Comparison of ENCODE assay signal across 2 cellular contexts in the genomic region with DNA sequence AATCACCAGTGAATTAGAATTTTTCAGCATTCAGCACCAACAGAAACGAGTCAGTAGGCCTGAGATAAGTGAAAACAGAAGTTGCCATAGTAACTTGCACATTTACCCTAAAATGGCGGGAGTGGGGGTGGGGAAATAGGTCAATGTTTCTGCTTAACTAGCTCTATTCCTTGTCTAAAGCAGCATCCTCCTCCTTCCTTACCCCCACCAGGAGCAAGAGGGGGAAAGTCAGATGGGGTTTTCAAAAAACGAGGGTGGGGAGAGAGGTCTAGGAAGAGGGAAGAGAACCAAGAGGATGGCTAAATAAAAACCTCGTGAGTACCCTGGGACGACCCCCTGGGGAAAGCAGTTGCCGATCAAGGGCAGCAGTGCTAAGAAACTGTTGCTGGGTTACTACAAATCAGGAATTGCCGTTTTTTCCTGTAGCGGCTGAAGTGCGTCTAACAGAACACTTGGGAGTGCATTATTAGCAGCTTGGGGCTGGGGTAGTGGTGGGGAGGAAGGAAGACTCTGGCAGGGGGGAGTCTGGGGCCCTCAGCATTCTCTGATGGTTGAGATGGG.
TF ChIP-seq lines count a peak whose summit lies in the region.

No MANE protein-coding gene starts in this region.

TF ChIP-seq in SK-N-SH treated with all-trans-retinoic acid at 6 μM for 48 hours, 23 proteins besides CTCF, POLR2A, EP300 and RAD21 (continued from another document):
- TF ChIP-seq, protein P1, sequence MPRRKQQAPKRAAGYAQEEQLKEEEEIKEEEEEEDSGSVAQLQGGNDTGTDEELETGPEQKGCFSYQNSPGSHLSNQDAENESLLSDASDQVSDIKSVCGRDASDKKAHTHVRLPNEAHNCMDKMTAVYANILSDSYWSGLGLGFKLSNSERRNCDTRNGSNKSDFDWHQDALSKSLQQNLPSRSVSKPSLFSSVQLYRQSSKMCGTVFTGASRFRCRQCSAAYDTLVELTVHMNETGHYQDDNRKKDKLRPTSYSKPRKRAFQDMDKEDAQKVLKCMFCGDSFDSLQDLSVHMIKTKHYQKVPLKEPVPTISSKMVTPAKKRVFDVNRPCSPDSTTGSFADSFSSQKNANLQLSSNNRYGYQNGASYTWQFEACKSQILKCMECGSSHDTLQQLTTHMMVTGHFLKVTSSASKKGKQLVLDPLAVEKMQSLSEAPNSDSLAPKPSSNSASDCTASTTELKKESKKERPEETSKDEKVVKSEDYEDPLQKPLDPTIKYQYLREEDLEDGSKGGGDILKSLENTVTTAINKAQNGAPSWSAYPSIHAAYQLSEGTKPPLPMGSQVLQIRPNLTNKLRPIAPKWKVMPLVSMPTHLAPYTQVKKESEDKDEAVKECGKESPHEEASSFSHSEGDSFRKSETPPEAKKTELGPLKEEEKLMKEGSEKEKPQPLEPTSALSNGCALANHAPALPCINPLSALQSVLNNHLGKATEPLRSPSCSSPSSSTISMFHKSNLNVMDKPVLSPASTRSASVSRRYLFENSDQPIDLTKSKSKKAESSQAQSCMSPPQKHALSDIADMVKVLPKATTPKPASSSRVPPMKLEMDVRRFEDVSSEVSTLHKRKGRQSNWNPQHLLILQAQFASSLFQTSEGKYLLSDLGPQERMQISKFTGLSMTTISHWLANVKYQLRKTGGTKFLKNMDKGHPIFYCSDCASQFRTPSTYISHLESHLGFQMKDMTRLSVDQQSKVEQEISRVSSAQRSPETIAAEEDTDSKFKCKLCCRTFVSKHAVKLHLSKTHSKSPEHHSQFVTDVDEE (CRISPR knock-in tag; IDR thresholded peaks at IDR 0.05) = no peak
- TF ChIP-seq ZFP3 (CRISPR knock-in tag; IDR thresholded peaks at IDR 0.05) = no peak
- TF ChIP-seq BACH2 (CRISPR knock-in tag; IDR thresholded peaks at IDR 0.05; ENCODE audit: borderline replicate concordance) = no peak
- TF ChIP-seq ESRRG (CRISPR knock-in tag; IDR thresholded peaks at IDR 0.05) = no peak
- TF ChIP-seq ZNF565 (CRISPR knock-in tag; conservative IDR thresholded peaks at IDR 0.05; ENCODE audit: low read depth) = no peak
- no peak for TF ChIP-seq ZNF8 (CRISPR knock-in tag; IDR thresholded peaks at IDR 0.05)
- TF ChIP-seq, protein P2, sequence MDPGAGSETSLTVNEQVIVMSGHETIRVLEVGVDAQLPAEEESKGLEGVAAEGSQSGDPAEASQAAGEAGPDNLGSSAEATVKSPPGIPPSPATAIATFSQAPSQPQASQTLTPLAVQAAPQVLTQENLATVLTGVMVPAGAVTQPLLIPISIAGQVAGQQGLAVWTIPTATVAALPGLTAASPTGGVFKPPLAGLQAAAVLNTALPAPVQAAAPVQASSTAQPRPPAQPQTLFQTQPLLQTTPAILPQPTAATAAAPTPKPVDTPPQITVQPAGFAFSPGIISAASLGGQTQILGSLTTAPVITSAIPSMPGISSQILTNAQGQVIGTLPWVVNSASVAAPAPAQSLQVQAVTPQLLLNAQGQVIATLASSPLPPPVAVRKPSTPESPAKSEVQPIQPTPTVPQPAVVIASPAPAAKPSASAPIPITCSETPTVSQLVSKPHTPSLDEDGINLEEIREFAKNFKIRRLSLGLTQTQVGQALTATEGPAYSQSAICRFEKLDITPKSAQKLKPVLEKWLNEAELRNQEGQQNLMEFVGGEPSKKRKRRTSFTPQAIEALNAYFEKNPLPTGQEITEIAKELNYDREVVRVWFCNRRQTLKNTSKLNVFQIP (CRISPR knock-in tag; IDR thresholded peaks at IDR 0.05; ENCODE audit: borderline replicate concordance, low read depth) = no peak

TF ChIP-seq in WTC11, 78 proteins besides CTCF, POLR2A, EP300 and RAD21 (continued from another document):
- TF ChIP-seq, protein P3, sequence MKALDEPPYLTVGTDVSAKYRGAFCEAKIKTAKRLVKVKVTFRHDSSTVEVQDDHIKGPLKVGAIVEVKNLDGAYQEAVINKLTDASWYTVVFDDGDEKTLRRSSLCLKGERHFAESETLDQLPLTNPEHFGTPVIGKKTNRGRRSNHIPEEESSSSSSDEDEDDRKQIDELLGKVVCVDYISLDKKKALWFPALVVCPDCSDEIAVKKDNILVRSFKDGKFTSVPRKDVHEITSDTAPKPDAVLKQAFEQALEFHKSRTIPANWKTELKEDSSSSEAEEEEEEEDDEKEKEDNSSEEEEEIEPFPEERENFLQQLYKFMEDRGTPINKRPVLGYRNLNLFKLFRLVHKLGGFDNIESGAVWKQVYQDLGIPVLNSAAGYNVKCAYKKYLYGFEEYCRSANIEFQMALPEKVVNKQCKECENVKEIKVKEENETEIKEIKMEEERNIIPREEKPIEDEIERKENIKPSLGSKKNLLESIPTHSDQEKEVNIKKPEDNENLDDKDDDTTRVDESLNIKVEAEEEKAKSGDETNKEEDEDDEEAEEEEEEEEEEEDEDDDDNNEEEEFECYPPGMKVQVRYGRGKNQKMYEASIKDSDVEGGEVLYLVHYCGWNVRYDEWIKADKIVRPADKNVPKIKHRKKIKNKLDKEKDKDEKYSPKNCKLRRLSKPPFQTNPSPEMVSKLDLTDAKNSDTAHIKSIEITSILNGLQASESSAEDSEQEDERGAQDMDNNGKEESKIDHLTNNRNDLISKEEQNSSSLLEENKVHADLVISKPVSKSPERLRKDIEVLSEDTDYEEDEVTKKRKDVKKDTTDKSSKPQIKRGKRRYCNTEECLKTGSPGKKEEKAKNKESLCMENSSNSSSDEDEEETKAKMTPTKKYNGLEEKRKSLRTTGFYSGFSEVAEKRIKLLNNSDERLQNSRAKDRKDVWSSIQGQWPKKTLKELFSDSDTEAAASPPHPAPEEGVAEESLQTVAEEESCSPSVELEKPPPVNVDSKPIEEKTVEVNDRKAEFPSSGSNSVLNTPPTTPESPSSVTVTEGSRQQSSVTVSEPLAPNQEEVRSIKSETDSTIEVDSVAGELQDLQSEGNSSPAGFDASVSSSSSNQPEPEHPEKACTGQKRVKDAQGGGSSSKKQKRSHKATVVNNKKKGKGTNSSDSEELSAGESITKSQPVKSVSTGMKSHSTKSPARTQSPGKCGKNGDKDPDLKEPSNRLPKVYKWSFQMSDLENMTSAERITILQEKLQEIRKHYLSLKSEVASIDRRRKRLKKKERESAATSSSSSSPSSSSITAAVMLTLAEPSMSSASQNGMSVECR (CRISPR knock-in tag; IDR thresholded peaks at IDR 0.05; ENCODE audit: borderline replicate concordance) = no peak
- TF ChIP-seq TEAD4 (CRISPR knock-in tag; IDR thresholded peaks at IDR 0.05) (no peak), SOX15 (CRISPR knock-in tag; IDR thresholded peaks at IDR 0.05) (no peak), NFE2L1 (CRISPR knock-in tag; IDR thresholded peaks at IDR 0.05) (no peak), CBFB (CRISPR knock-in tag; IDR thresholded peaks at IDR 0.05; ENCODE audit: low read depth) (no peak)
